In genomic region chr1:205994342-205994741, GRCh38 we compare ENCODE assay signal across 33 cellular contexts. TPM values are rescaled to one million over a fixed set of nuclear protein-coding genes. Genes with fewer than 3 reads are reported as not detected.
DNase-seq lines count a peak whose midpoint lies in the region; ATAC-seq and TF ChIP-seq lines count a peak whose summit lies in the region.
"Had no signal": no experiment of that assay in that cellular context is flagged by ENCODE, and none has a peak within 500 bp of the region (broad histone marks: within the 10 kb centered on the region; RNA-seq: fewer than 3 reads in every experiment).

No MANE protein-coding gene starts in this region.

- H3K4me3 ChIP-seq in vagina: no peak overlapping the region
- H3K4me3 ChIP-seq: BLaER1, mucosa of descending colon, skin epidermis had no signal

- in situ Hi-C loops in SK-MEL-5 (cut with HindIII; ENCODE audit: low pct_unique_long_range_greater_than_20kb, low sequenced_read_pairs): no loop called here

- ATAC-seq in HG02852 (IDR thresholded peaks at IDR 0.05; ENCODE audit: unreplicated experiment): no peak
- no peak for ATAC-seq in GM19463 (IDR thresholded peaks at IDR 0.05; ENCODE audit: unreplicated experiment)
- ATAC-seq: activated CD8-positive, alpha-beta memory T cell treated with anti-CD3 and anti-CD28 coated beads, Interleukin-2, amount 10 ng/mL, durations not matched to agents 7 days and 5 days; HCT116; left ventricle myocardium superior; mucosa of descending colon; SK-N-SH treated with all-trans-retinoic acid at 6 μM for 48 hours had no signal

- H3K36me3 ChIP-seq in vagina: peaks cover 0 to 38% of the 10 kb centered on the region in 2 donors
- H3K36me3 ChIP-seq: BLaER1 had no signal

- no peaks in the 10 kb centered on the region for H3K9me3 ChIP-seq in vagina
- H3K9me3 ChIP-seq: mucosa of descending colon had no signal

- TF ChIP-seq CTCF in vagina (IDR thresholded peaks at IDR 0.05): no peak

- H3K4me1 ChIP-seq in vagina: peaks cover 19% of the 10 kb centered on the region

- intact Hi-C loops in vagina (cut with DNase I): no loop called here

- DNase-seq in SK-MEL-5 (ENCODE audit: low read depth, low spot score) (peak; percentile 92), ecto neural progenitor cell (ENCODE audit: low spot score) (peak; percentile 62), medulla oblongata (ENCODE audit: extremely low spot score) (peak; percentile 96), retina (peak; percentile 52), vagina (ENCODE audit: extremely low spot score in 2 of 2) (no peak), NCI-H1105 treated with DMSO at 0.1 percent for 48 hours (lab: John Stamatoyannopoulos, UW) (no peak)
- DNase-seq: ACHN; activated CD4-positive, alpha-beta T cell treated with anti-CD3 and anti-CD28 coated beads, Interleukin-2, amount 10 ng/mL, durations not matched to agents 24 days and 14 days; activated CD8-positive, alpha-beta memory T cell treated with anti-CD3 and anti-CD28 coated beads, Interleukin-2, amount 10 ng/mL, durations not matched to agents 7 days and 5 days; activated naive CD4-positive, alpha-beta T cell treated with anti-CD3 and anti-CD28 coated beads, Interleukin-2, amount 50 U/mL, for 16 hours; aorta; EL; immature natural killer cell; IMR-90; left ventricle myocardium superior; mucosa of descending colon; NCI-H1092 treated with DMSO at 0.1 percent for 48 hours; NCI-H2081; NCI-H446 treated with DMSO at 0.1 percent for 48 hours had no signal

- no peaks in the 10 kb centered on the region for H3K27me3 ChIP-seq in vagina
- H3K27me3 ChIP-seq: BLaER1 had no signal

- no peak for TF ChIP-seq POLR2A in vagina (IDR thresholded peaks at IDR 0.05)

- H3K27ac ChIP-seq in vagina: no peak overlapping the region
- H3K27ac ChIP-seq: BLaER1, epithelial cell of prostate, skin epidermis had no signal

RNA-seq across cellular contexts. Expression of gene RAB7B, which starts 8.9 kb away (rescaled TPM):
- total RNA-seq in SK-MEL-5 (2014; rRNA removed; shearing (Covaris generic)): 2.6 and 3.4 TPM in 2 replicates
- 4.0 and 8.9 TPM in 2 replicates for polyA plus RNA-seq in SK-MEL-5 (2015; cell fraction: cytosol; rRNA removed)
- 2.1 and 4.6 TPM in 2 replicates for polyA plus RNA-seq in SK-MEL-5 (2015; cell fraction: nucleus; rRNA removed)
- total RNA-seq in vagina: 6.1 TPM
- total RNA-seq: activated CD4-positive, alpha-beta T cell treated with anti-CD3 and anti-CD28 coated beads, Interleukin-2, amount 10 ng/mL, durations not matched to agents 24 days and 14 days; activated CD8-positive, alpha-beta memory T cell treated with anti-CD3 and anti-CD28 coated beads, Interleukin-2, amount 10 ng/mL, durations not matched to agents 7 days and 5 days; activated T-helper 1 cell treated with anti-CD3 and anti-CD28 coated beads, Interleukin-12 subunit alpha, Interleukin-12 subunit beta, Interleukin-2, Interleukin-4 antibody, amounts not matched to agents 30 ng/mL and 10 ng/mL and 1 ng/mL, durations not matched to agents 14 hours and 24 hours and 36 hours; dermis microvascular lymphatic vessel endothelial cell; OCI-LY7; T-helper 2 cell treated with Interferon-gamma antibody and Interleukin-4, amounts not matched to agents 100 ng/mL and 5 ng/mL, for 36 hours had no signal

RNA-seq across cellular contexts. Expression of gene CTSE, which starts 29.4 kb away (rescaled TPM):
- 0.19 TPM in 1 of 2 replicates, not detected in the other for total RNA-seq in SK-MEL-5 (2014; rRNA removed; shearing (Covaris generic))
- polyA plus RNA-seq in SK-MEL-5 (2015; cell fraction: cytosol; rRNA removed): 0.18 and 0.32 TPM in 2 replicates
- polyA plus RNA-seq in SK-MEL-5 (2015; cell fraction: nucleus; rRNA removed): not detected in 2 replicates
- total RNA-seq in vagina: not detected
- total RNA-seq: activated CD4-positive, alpha-beta T cell treated with anti-CD3 and anti-CD28 coated beads, Interleukin-2, amount 10 ng/mL, durations not matched to agents 24 days and 14 days; activated CD8-positive, alpha-beta memory T cell treated with anti-CD3 and anti-CD28 coated beads, Interleukin-2, amount 10 ng/mL, durations not matched to agents 7 days and 5 days; activated T-helper 1 cell treated with anti-CD3 and anti-CD28 coated beads, Interleukin-12 subunit alpha, Interleukin-12 subunit beta, Interleukin-2, Interleukin-4 antibody, amounts not matched to agents 30 ng/mL and 10 ng/mL and 1 ng/mL, durations not matched to agents 14 hours and 24 hours and 36 hours; cardiac septum; dermis microvascular lymphatic vessel endothelial cell; IMR-90; OCI-LY7; subcutaneous adipose tissue; T-helper 2 cell treated with Interferon-gamma antibody and Interleukin-4, amounts not matched to agents 100 ng/mL and 5 ng/mL, for 36 hours had no signal
- polyA plus RNA-seq: immature natural killer cell, IMR-90 had no signal

RNA-seq across cellular contexts. Expression of gene SLC26A9, which starts 51.1 kb away (rescaled TPM):
- total RNA-seq in SK-MEL-5 (2014; rRNA removed; shearing (Covaris generic)): not detected in 2 replicates
- polyA plus RNA-seq in SK-MEL-5 (2015; cell fraction: cytosol; rRNA removed): not detected in 2 replicates
- polyA plus RNA-seq in SK-MEL-5 (2015; cell fraction: nucleus; rRNA removed): not detected in 2 replicates
- total RNA-seq in vagina: 0.74 TPM
- total RNA-seq: activated CD4-positive, alpha-beta T cell treated with anti-CD3 and anti-CD28 coated beads, Interleukin-2, amount 10 ng/mL, durations not matched to agents 24 days and 14 days; activated CD8-positive, alpha-beta memory T cell treated with anti-CD3 and anti-CD28 coated beads, Interleukin-2, amount 10 ng/mL, durations not matched to agents 7 days and 5 days; activated T-helper 1 cell treated with anti-CD3 and anti-CD28 coated beads, Interleukin-12 subunit alpha, Interleukin-12 subunit beta, Interleukin-2, Interleukin-4 antibody, amounts not matched to agents 30 ng/mL and 10 ng/mL and 1 ng/mL, durations not matched to agents 14 hours and 24 hours and 36 hours; dermis microvascular lymphatic vessel endothelial cell; IMR-90; mucosa of descending colon; OCI-LY7; pulmonary artery endothelial cell; subcutaneous adipose tissue; T-helper 2 cell treated with Interferon-gamma antibody and Interleukin-4, amounts not matched to agents 100 ng/mL and 5 ng/mL, for 36 hours had no signal
- polyA plus RNA-seq: immature natural killer cell, IMR-90 had no signal

RNA-seq across cellular contexts. Expression of gene RHEX, which starts 58.6 kb away (rescaled TPM):
- total RNA-seq in SK-MEL-5 (2014; rRNA removed; shearing (Covaris generic)): not detected in 2 replicates
- polyA plus RNA-seq in SK-MEL-5 (2015; cell fraction: cytosol; rRNA removed): not detected in 2 replicates
- not detected in 2 replicates for polyA plus RNA-seq in SK-MEL-5 (2015; cell fraction: nucleus; rRNA removed)
- 1.7 TPM for total RNA-seq in vagina
- total RNA-seq: activated CD4-positive, alpha-beta T cell treated with anti-CD3 and anti-CD28 coated beads, Interleukin-2, amount 10 ng/mL, durations not matched to agents 24 days and 14 days; activated CD8-positive, alpha-beta memory T cell treated with anti-CD3 and anti-CD28 coated beads, Interleukin-2, amount 10 ng/mL, durations not matched to agents 7 days and 5 days; activated T-helper 1 cell treated with anti-CD3 and anti-CD28 coated beads, Interleukin-12 subunit alpha, Interleukin-12 subunit beta, Interleukin-2, Interleukin-4 antibody, amounts not matched to agents 30 ng/mL and 10 ng/mL and 1 ng/mL, durations not matched to agents 14 hours and 24 hours and 36 hours; dermis microvascular lymphatic vessel endothelial cell; IMR-90; pulmonary artery endothelial cell; T-helper 2 cell treated with Interferon-gamma antibody and Interleukin-4, amounts not matched to agents 100 ng/mL and 5 ng/mL, for 36 hours had no signal
- polyA plus RNA-seq: aorta, IMR-90 had no signal

Comparison
In these comparisons a context has a peak if more than half of its experiments do, and no peak if none do; other contexts are left out.
1. DNase-seq: peak in SK-MEL-5 (single experiment), ecto neural progenitor cell (single experiment), medulla oblongata (single experiment) and retina (single experiment); none in vagina (0 of 2) and NCI-H1105 treated with DMSO at 0.1 percent for 48 hours (single experiment).